In genomic region chr2:68766378-68766845, GRCh38 we compare ENCODE assay signal across 8 cellular contexts. TPM values are rescaled to one million over a fixed set of nuclear protein-coding genes. Genes with fewer than 3 reads are reported as not detected.
DNase-seq lines count a peak whose midpoint lies in the region; ATAC-seq lines count a peak whose summit lies in the region.

No MANE protein-coding gene starts in this region.

- intact Hi-C loops in Right ventricle myocardium superior (cut with DNase I): no loop called here

- H3K9me3 ChIP-seq in MG63: no peaks in the 10 kb centered on the region

- peak; percentile 67 for ATAC-seq in Right ventricle myocardium superior (ENCODE audit: poor library complexity)

- no peaks in the 10 kb centered on the region for H3K27me3 ChIP-seq in MG63

- H3K4me3 ChIP-seq in MG63: no peak overlapping the region

- DNase-seq in GDM1 (lab: John Stamatoyannopoulos, UW) (peak; percentile 59), Kasumi-1 (lab: John Stamatoyannopoulos, UW) (peak; percentile 92 to 95), Right ventricle myocardium superior (peak; percentile 61), NCI-H1092 treated with DMSO at 0.1 percent for 48 hours (lab: John Stamatoyannopoulos, UW) (no peak), MG63 (no peak), NCI-H2196 (lab: John Stamatoyannopoulos, UW; ENCODE audit: unreplicated experiment) (no peak)
- DNase-seq in activated CD8-positive, alpha-beta memory T cell treated with anti-CD3 and anti-CD28 coated beads, Interleukin-2, amount 50 U/mL, for 48 hours: peak; percentile 74
- peak; percentile 40 for DNase-seq in stimulated activated CD4-positive, alpha-beta T cell treated with anti-CD3 and anti-CD28 coated beads, Interleukin-2, amount 100 ng/mL, for 4 hours (ENCODE audit: low read depth)

- H3K36me3 ChIP-seq in MG63: no peaks in the 10 kb centered on the region

RNA-seq across cellular contexts. Expression of gene ARHGAP25, which starts 31.8 kb away (rescaled TPM):
- total RNA-seq in Right ventricle myocardium superior: 7.3 TPM
- not detected in 2 replicates for total RNA-seq in MG63 (2014; rRNA removed; shearing (Covaris generic); ENCODE audit: low replicate concordance)

Comparison
In these comparisons a context has a peak if more than half of its experiments do, and no peak if none do; other contexts are left out.
1. DNase-seq: peak in GDM1 (single experiment), Kasumi-1 (2 of 2), activated CD8-positive, alpha-beta memory T cell treated with anti-CD3 and anti-CD28 coated beads, Interleukin-2, amount 50 U/mL, for 48 hours (single experiment), Right ventricle myocardium superior (single experiment) and stimulated activated CD4-positive, alpha-beta T cell treated with anti-CD3 and anti-CD28 coated beads, Interleukin-2, amount 100 ng/mL, for 4 hours (single experiment); none in NCI-H1092 treated with DMSO at 0.1 percent for 48 hours (single experiment), MG63 (single experiment) and NCI-H2196 (single experiment).